Comparison of ENCODE assay signal across 8 cellular contexts in the genomic region with DNA sequence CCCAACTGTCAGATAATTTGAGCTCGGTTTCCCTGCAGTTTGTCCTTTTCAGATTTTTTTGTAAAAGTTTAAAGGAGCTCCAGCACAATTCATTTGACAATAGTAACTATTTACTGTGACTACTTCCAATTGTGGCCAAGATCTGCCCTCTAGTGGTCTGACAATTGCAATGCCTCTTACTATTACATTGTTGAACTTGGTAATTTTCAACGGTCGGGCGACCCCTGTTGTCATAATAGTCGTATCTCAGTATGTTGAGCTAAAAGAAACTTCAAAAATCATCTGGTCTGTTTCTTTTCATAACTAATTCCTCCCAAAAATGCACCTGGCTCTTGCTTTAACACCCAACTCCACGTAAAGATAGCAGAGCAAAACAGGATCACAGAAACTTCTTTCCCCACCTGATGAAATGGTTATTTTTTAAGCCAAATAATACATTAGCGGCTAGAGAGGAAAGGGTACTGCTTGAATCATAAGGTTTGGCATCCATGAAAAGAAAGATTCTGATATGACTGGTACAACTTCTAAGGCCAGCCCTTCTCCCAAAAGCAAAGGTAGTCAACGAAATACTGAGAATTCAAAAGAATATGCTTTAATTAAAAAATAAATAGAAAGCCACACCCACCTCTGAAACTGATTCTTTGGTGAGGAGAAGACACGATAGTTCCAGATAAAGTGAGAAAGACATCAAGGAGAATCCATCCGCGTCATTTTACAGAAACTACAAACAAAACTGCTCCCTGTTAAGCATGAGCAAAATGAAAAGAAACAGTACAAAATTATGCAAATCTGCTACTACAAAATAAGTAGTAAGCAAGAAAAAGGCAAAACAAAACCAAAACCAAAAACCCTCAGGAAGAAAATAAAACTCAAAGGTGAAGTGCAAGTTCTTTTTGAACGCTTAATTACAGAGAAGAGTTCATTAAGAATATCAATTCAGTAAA.
DNase-seq lines count a peak whose midpoint lies in the region; ATAC-seq and TF ChIP-seq lines count a peak whose summit lies in the region.

No MANE protein-coding gene starts in this region.

- H3K27me3 ChIP-seq in aorta (ENCODE audit: control insufficient read depth in 1 of 2, insufficient read depth in 2 of 2, low read length in 1 of 2) = no peaks in the 10 kb centered on the region

- no peaks in the 10 kb centered on the region for H3K36me3 ChIP-seq in SK-N-MC (ENCODE audit: insufficient read depth, low read length)
- H3K36me3 ChIP-seq in aorta (ENCODE audit: control insufficient read depth in 1 of 2, insufficient read depth in 2 of 2, low read length in 1 of 2) = no peaks in the 10 kb centered on the region

- TF ChIP-seq POLR2A in NB4 (IDR thresholded peaks at IDR 0.05; ENCODE audit: extremely low read depth, insufficient read length) = no peak

- WGBS in aorta, 2 donors = 23 to 26% methylated on average over 12 of the region's 12 CpGs

- peak; percentile 83 for TF ChIP-seq CTCF in GM12872 (IDR thresholded peaks at IDR 0.05; ENCODE audit: insufficient read depth, low read depth, low read length)
- peak; percentile 69 for TF ChIP-seq CTCF in NB4 (IDR thresholded peaks at IDR 0.05; ENCODE audit: low read depth, low read length)
- TF ChIP-seq CTCF in glutamatergic neuron (IDR thresholded peaks at IDR 0.05; ENCODE audit: partially characterized antibody, unreplicated experiment) = peak; percentile 95

- no peak overlapping the region for H3K4me3 Mint-ChIP-seq in glutamatergic neuron (ENCODE audit: unreplicated experiment)

- H3K27me3 Mint-ChIP-seq in glutamatergic neuron (ENCODE audit: unreplicated experiment) = no peaks in the 10 kb centered on the region

- H3K4me3 ChIP-seq in NB4 (ENCODE audit: low read depth, low read length) (no peak overlapping the region), SK-N-MC (no peak overlapping the region), aorta (ENCODE audit: low read length in 2 of 2) (peak overlapping the region in 1 of 2 donors; percentile 32)

- no peaks in the 10 kb centered on the region for H3K36me3 Mint-ChIP-seq in glutamatergic neuron (ENCODE audit: unreplicated experiment)

- H3K27ac ChIP-seq in SK-N-MC = no peak overlapping the region
- H3K27ac ChIP-seq in aorta (ENCODE audit: low read depth in 1 of 2, low read length in 2 of 2) = no peak overlapping the region

- no peak overlapping the region for H3K27ac Mint-ChIP-seq in glutamatergic neuron (ENCODE audit: unreplicated experiment)

- H3K9me3 ChIP-seq in SK-N-MC (ENCODE audit: low read depth, low read length) = no peaks in the 10 kb centered on the region
- H3K9me3 ChIP-seq in aorta (ENCODE audit: control insufficient read depth, low read length) = no peaks in the 10 kb centered on the region

- DNase-seq in NB4 (ENCODE audit: low read depth) = peak; percentile 86
- peak; percentile 79 for DNase-seq in SK-N-MC (ENCODE audit: low read depth, low spot score)
- peak; percentile 63 for DNase-seq in activated naive CD4-positive, alpha-beta T cell treated with anti-CD3 and anti-CD28 coated beads, Interleukin-2, amount 50 U/mL, for 16 hours
- peak; percentile 58 for DNase-seq in glutamatergic neuron
- peak; percentile 76 for DNase-seq in pulmonary artery endothelial cell (ENCODE audit: low read depth, low spot score)
- peak; percentile 76 to 79 for DNase-seq in aorta

- H3K9me3 Mint-ChIP-seq in glutamatergic neuron (ENCODE audit: unreplicated experiment) = no peaks in the 10 kb centered on the region

- ATAC-seq in HG02588 (IDR thresholded peaks at IDR 0.05; ENCODE audit: unreplicated experiment) = peak; percentile 92
- peak; percentile 92 for ATAC-seq in aorta (ENCODE audit: low FRiP score)

- H3K4me1 ChIP-seq in aorta (ENCODE audit: control insufficient read depth in 1 of 2, insufficient read depth in 2 of 2, low read length in 2 of 2) = peaks cover 0 to 3% of the 10 kb centered on the region in 2 donors

- H3K9ac ChIP-seq in SK-N-MC (ENCODE audit: insufficient read length) = no peak overlapping the region

- H3K4me1 Mint-ChIP-seq in glutamatergic neuron (ENCODE audit: low read depth, unreplicated experiment) = peaks cover 3% of the 10 kb centered on the region

- intact Hi-C loops in aorta (cut with DNase I) = loop anchor here (2.0 to 10.0 kb wide), 5 partner anchors 249 to 554 kb away; no protein-coding TSS in a partner anchor
